In genomic region chr12:52879394-52880351, GRCh38 we compare ENCODE assay signal across 8 cellular contexts. TPM values are rescaled to one million over a fixed set of nuclear protein-coding genes. Genes with fewer than 3 reads are reported as not detected.
DNase-seq lines count a peak whose midpoint lies in the region; TF ChIP-seq lines count a peak whose summit lies in the region.

No MANE protein-coding gene starts in this region.

- H3K27ac ChIP-seq in suprapubic skin, result peak overlapping the region; percentile 99

- in situ Hi-C loops in SK-MEL-5 (cut with HindIII; ENCODE audit: low pct_unique_long_range_greater_than_20kb, low sequenced_read_pairs), result loop anchor here (25.0 kb wide), 1 partner anchor 108 kb away; no protein-coding TSS in a partner anchor

- H3K27me3 ChIP-seq in suprapubic skin, result no peaks in the 10 kb centered on the region

- no peak for TF ChIP-seq EP300 in suprapubic skin (IDR thresholded peaks at IDR 0.05)

- H3K4me3 ChIP-seq in NB4 (ENCODE audit: low read depth, low read length), result no peak overlapping the region
- H3K4me3 ChIP-seq in suprapubic skin, result peak overlapping the region; percentile 31

- TF ChIP-seq POLR2A in NB4 (IDR thresholded peaks at IDR 0.05; ENCODE audit: extremely low read depth, insufficient read length) (no peak), suprapubic skin (IDR thresholded peaks at IDR 0.05) (no peak)

- TF ChIP-seq CTCF in NB4 (IDR thresholded peaks at IDR 0.05; ENCODE audit: low read depth, low read length) (peak; percentile 94), suprapubic skin (IDR thresholded peaks at IDR 0.05) (peak; percentile 88)

- no peaks in the 10 kb centered on the region for H3K9me3 ChIP-seq in suprapubic skin

- H3K36me3 ChIP-seq in suprapubic skin, result no peaks in the 10 kb centered on the region

- 0% methylated on average over 3 of the region's 38 CpGs for WGBS in suprapubic skin

- DNase-seq in DMS79 treated with DMSO at 0.1 percent for 48 hours (lab: John Stamatoyannopoulos, UW) (peak; percentile 60), DMS79 (lab: John Stamatoyannopoulos, UW) (no peak), NB4 (ENCODE audit: low read depth) (peak; percentile 84), SK-MEL-5 (ENCODE audit: low read depth, low spot score) (peak; percentile 92), foreskin melanocyte (peak; percentile 67), occipital lobe (lab: John Stamatoyannopoulos, UW) (peak; percentile 77), suprapubic skin (ENCODE audit: low spot score in 2 of 2) (peak in 1 of 2 donors; percentile 83)
- peak; percentile 74 for DNase-seq in activated naive CD4-positive, alpha-beta T cell treated with Interleukin-2 at 50 U/mL for 16 hours

- H3K4me1 ChIP-seq in suprapubic skin, result peaks cover 55% of the 10 kb centered on the region

RNA-seq across cellular contexts. Expression of gene KRT8, which starts 25.2 kb away (rescaled TPM):
- total RNA-seq in SK-MEL-5 (2014; rRNA removed; shearing (Covaris generic)), result 0.96 TPM in 1 of 2 replicates, not detected in the other
- polyA plus RNA-seq in SK-MEL-5 (2015; cell fraction: cytosol; rRNA removed), result 0.67 TPM in 1 of 2 replicates, not detected in the other
- polyA plus RNA-seq in SK-MEL-5 (2015; cell fraction: nucleus; rRNA removed), result 0.65 and 1.7 TPM in 2 replicates
- total RNA-seq in occipital lobe (not detected), suprapubic skin (10 to 100 TPM; 49.4 to 93.7 (median 65.9) TPM)

RNA-seq across cellular contexts. Expression of gene KRT78, which starts 30.9 kb away (rescaled TPM):
- total RNA-seq in SK-MEL-5 (2014; rRNA removed; shearing (Covaris generic)), result 0.34 TPM in 1 of 2 replicates, not detected in the other
- polyA plus RNA-seq in SK-MEL-5 (2015; cell fraction: cytosol; rRNA removed), result not detected in 2 replicates
- polyA plus RNA-seq in SK-MEL-5 (2015; cell fraction: nucleus; rRNA removed), result 0.08 TPM in 1 of 2 replicates, not detected in the other
- 1.9 TPM for total RNA-seq in occipital lobe
- total RNA-seq in suprapubic skin, result 100 to 1,000 TPM in 1 of 4 donors, 10 to 100 TPM in 3; 48.9 to 115 (median 80.0) TPM

RNA-seq across cellular contexts. Expression of gene KRT79, which starts 45.6 kb away (rescaled TPM):
- total RNA-seq in SK-MEL-5 (2014; rRNA removed; shearing (Covaris generic)), result not detected in 2 replicates
- polyA plus RNA-seq in SK-MEL-5 (2015; cell fraction: cytosol; rRNA removed), result not detected in 2 replicates
- 0.81 TPM in 1 of 2 replicates, not detected in the other for polyA plus RNA-seq in SK-MEL-5 (2015; cell fraction: nucleus; rRNA removed)
- not detected for total RNA-seq in occipital lobe
- total RNA-seq in suprapubic skin, result 100 to 1,000 TPM in 3 of 4 donors, 10 to 100 TPM in 1; 48.8 to 202 (median 156) TPM

Comparison
In these comparisons a context has a peak if more than half of its experiments do, and no peak if none do; other contexts are left out.
1. RNA of gene KRT8, which starts 25.2 kb away (total RNA-seq): 49.4 to 93.7 TPM in suprapubic skin; 0.96 TPM in SK-MEL-5 and not detected in occipital lobe (single experiment); every median in the first group is over 10 times any median in the second.
2. RNA of gene KRT78, which starts 30.9 kb away (total RNA-seq): 48.9 to 115 TPM in suprapubic skin; 1.9 TPM in occipital lobe (single experiment) and 0.34 TPM in SK-MEL-5; every median in the first group is over 10 times any median in the second.
3. RNA of gene KRT79, which starts 45.6 kb away (total RNA-seq): 48.8 to 202 TPM in suprapubic skin; not detected in SK-MEL-5 and not detected in occipital lobe (single experiment); every median in the first group is over 10 times any median in the second.